In the genomic region with DNA sequence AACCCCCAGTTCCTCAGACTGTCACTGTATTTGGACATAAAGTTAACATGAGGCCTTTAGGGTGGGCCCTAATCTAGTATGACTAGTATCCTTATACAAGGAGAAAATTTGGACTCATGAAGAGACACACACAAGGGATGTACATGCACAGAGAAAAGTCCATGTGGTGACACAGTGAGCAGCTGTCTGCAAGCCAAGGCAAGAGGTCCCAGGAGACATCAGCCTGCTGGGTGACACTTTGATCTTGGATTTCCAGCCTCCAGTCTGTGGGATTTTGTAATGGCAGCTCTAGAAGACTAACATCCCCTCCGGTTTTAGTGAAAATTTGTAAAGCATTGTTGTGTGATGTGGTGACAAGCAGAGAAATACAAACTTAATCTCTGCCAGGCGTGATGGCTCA, we compare ENCODE assay signal across 16 cellular contexts.
"Had no signal": no experiment of that assay in that cellular context is flagged by ENCODE, and none has a peak within 500 bp of the region (broad histone marks: within the 10 kb centered on the region; RNA-seq: fewer than 3 reads in every experiment).

No MANE protein-coding gene starts in this region.

- ATAC-seq: esophagus mucosa; gastrocnemius medialis; heart left ventricle; stimulated activated naive CD8-positive, alpha-beta T cell treated with anti-CD3 and anti-CD28 coated beads, Interleukin-15, Interleukin-2, amounts not matched to agents 100 U/mL and 50 U/mL, for 24 hours had no signal

- H3K27ac ChIP-seq: coronary artery, gastrocnemius medialis, heart left ventricle, left ventricle myocardium inferior, WERI-Rb-1 had no signal

- H3K4me3 ChIP-seq: coronary artery, gastrocnemius medialis, heart left ventricle, left ventricle myocardium inferior, tibial artery had no signal

- H3K4me3 Mint-ChIP-seq: activated naive CD8-positive, alpha-beta T cell; nephron progenitor cell; T-helper 1 cell treated with Interleukin-12 subunit alpha and Interleukin-12 subunit beta and Interleukin-4 antibody, amounts not matched to agents 30 μg/mL and 1 μg/mL, for 36 hours had no signal

- H3K9me3 Mint-ChIP-seq: T-helper 1 cell treated with Interleukin-12 subunit alpha and Interleukin-12 subunit beta and Interleukin-4 antibody, amounts not matched to agents 30 μg/mL and 1 μg/mL, for 36 hours had no signal

- H3K27ac Mint-ChIP-seq: activated naive CD8-positive, alpha-beta T cell; nephron progenitor cell; T-helper 1 cell treated with Interleukin-12 subunit alpha and Interleukin-12 subunit beta and Interleukin-4 antibody, amounts not matched to agents 30 μg/mL and 1 μg/mL, for 36 hours had no signal

- H3K36me3 ChIP-seq: gastrocnemius medialis, heart left ventricle, left ventricle myocardium inferior, tibial artery, WERI-Rb-1 had no signal

- H3K9me3 ChIP-seq: gastrocnemius medialis, heart left ventricle, left ventricle myocardium inferior, tibial artery had no signal

- DNase-seq: activated CD4-positive, alpha-beta T cell treated with anti-CD3 and anti-CD28 coated beads, Interleukin-2, amount 50 U/mL, for 4 hours; central memory CD4-positive, alpha-beta T cell; gastrocnemius medialis; heart left ventricle; left ventricle myocardium inferior; mammary epithelial cell; nephron progenitor cell; nucleus accumbens; stimulated activated naive CD8-positive, alpha-beta T cell treated with anti-CD3 and anti-CD28 coated beads, Interleukin-15, Interleukin-2, amounts not matched to agents 100 U/mL and 50 U/mL, for 24 hours; substantia nigra; tibial artery; WERI-Rb-1 had no signal

- H3K36me3 Mint-ChIP-seq: activated naive CD8-positive, alpha-beta T cell had no signal

- H3K4me1 ChIP-seq: gastrocnemius medialis had no signal

- H3K27me3 ChIP-seq: gastrocnemius medialis, heart left ventricle, tibial artery had no signal
